1 cellular context compared by ENCODE assay signal in the genomic region with DNA sequence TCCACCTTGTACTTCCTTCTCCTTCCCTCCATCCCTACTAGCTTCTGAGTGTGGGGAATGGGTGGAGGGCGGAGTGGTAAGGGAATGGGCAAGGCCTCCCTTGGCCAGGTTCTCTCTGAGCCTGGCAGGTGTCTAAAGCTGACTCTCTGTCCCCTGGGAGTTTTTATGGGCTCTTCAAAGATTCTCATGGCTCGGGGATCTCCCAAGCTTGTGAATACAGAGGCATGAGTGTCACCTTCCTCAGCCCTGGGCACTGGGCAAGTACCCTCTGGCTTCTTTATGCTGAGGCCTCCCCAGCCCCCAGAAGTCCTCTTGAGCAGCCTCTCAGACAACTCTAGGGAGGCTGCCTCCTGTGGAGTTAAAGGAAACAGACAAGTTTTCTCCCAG.
TF ChIP-seq lines count a peak whose summit lies in the region.

No MANE protein-coding gene starts in this region.

TF ChIP-seq in endothelial cell of umbilical vein, 7 proteins besides CTCF, POLR2A, EP300 and RAD21:
- TF ChIP-seq GATA2 (IDR thresholded peaks at IDR 0.05; ENCODE audit: insufficient read depth, insufficient read length, low read depth, low read length) (no peak), MYC (IDR thresholded peaks at IDR 0.05; ENCODE audit: low read depth, low read length) (no peak), POLR2AphosphoS5 (IDR thresholded peaks at IDR 0.05; ENCODE audit: insufficient read depth, low read depth, low read length) (no peak), EZH2 (IDR thresholded peaks at IDR 0.05; ENCODE audit: borderline replicate concordance, low read depth, low read length, severe bottlenecking) (no peak), JUN (IDR thresholded peaks at IDR 0.05; ENCODE audit: borderline replicate concordance, insufficient read depth, insufficient read length, low read depth) (no peak), FOS (IDR thresholded peaks at IDR 0.05; ENCODE audit: borderline replicate concordance, insufficient read depth, low read length) (no peak)
- TF ChIP-seq, protein P1, sequence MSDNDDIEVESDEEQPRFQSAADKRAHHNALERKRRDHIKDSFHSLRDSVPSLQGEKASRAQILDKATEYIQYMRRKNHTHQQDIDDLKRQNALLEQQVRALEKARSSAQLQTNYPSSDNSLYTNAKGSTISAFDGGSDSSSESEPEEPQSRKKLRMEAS (IDR thresholded peaks at IDR 0.05; ENCODE audit: insufficient read depth, insufficient read length) = no peak
